In genomic region chr1:55887103-55887712, GRCh38 we compare ENCODE assay signal across 20 cellular contexts.
"Had no signal": no experiment of that assay in that cellular context is flagged by ENCODE, and none has a peak within 500 bp of the region (broad histone marks: within the 10 kb centered on the region; RNA-seq: fewer than 3 reads in every experiment).

No MANE protein-coding gene starts in this region.

- DNase-seq: activated CD8-positive, alpha-beta T cell treated with anti-CD3 and anti-CD28 coated beads, Interleukin-2, amount 10 ng/mL, durations not matched to agents 7 days and 5 days; activated gamma-delta T cell; activated naive CD4-positive, alpha-beta T cell treated with anti-CD3 and anti-CD28 coated beads, Interleukin-2, amount 50 U/mL, for 16 hours; activated naive CD8-positive, alpha-beta T cell treated with anti-CD3 and anti-CD28 coated beads, Interleukin-2, amount 50 U/mL, for 24 hours; effector CD4-positive, alpha-beta T cell; erythroblast; foreskin keratinocyte; immature natural killer cell; left lung; naive thymus-derived CD4-positive, alpha-beta T cell; retina; spleen; stimulated activated CD4-positive, alpha-beta T cell treated with anti-CD3 and anti-CD28 coated beads, Interleukin-4, amount 100 ng/mL, for 1 hour; stimulated activated naive CD4-positive, alpha-beta T cell; testis; upper lobe of left lung had no signal

- H3K27me3 ChIP-seq: cardiac muscle cell, left lung, neural progenitor cell, spleen, testis, upper lobe of left lung had no signal

- H3K4me1 ChIP-seq: foreskin keratinocyte, left lung, neural progenitor cell, spleen, testis, upper lobe of left lung had no signal

- H3K4me2 ChIP-seq: neural progenitor cell had no signal

- H3K27ac ChIP-seq: cardiac muscle cell, foreskin keratinocyte, left lung, neural progenitor cell, spleen, testis, upper lobe of left lung had no signal

- H3K9ac ChIP-seq: neural progenitor cell had no signal

- H3K4me3 ChIP-seq: cardiac muscle cell, left lung, lung, neural progenitor cell, spleen, testis, upper lobe of left lung had no signal

- H3K36me3 ChIP-seq: cardiac muscle cell, left lung, neural progenitor cell, spleen, upper lobe of left lung had no signal

- H3K9me3 ChIP-seq: left lung, testis, upper lobe of left lung had no signal

- ATAC-seq: activated CD4-positive, CD25-positive, alpha-beta regulatory T cell treated with anti-CD3 and anti-CD28 coated beads, Interleukin-2, amount 50 U/mL, for 24 hours; activated CD8-positive, alpha-beta T cell treated with anti-CD3 and anti-CD28 coated beads, Interleukin-2, amount 10 ng/mL, durations not matched to agents 7 days and 5 days; activated naive CD8-positive, alpha-beta T cell treated with anti-CD3 and anti-CD28 coated beads, Interleukin-2, amount 50 U/mL, for 24 hours; foreskin keratinocyte; left lung; naive thymus-derived CD4-positive, alpha-beta T cell had no signal

- H2AFZ ChIP-seq: neural progenitor cell had no signal
